In the genomic region with DNA sequence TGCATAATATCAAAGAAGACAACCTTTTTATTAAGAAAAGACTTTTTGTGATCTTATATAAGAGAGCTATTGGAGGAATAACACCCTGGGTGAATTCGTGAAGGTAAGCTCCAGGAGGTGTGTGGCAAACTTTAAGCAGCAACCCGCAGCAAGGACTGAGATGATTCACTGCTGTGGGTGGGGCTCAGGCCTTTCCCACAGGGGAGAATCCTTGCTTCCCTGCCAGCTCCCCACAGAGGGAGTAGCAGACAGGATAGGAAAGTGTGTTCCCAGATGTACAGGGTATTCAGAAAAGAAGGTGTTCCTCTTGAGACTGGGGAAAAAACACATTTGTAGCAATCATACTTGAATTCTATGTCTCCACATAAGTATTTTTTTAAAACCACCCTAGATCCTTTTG, we compare ENCODE assay signal across 1 cellular context.
TF ChIP-seq lines count a peak whose summit lies in the region.

No MANE protein-coding gene starts in this region.

TF ChIP-seq in SK-N-SH treated with all-trans-retinoic acid at 6 μM for 48 hours, 23 proteins besides CTCF, POLR2A, EP300 and RAD21 (continued from another document):
- TF ChIP-seq, protein P1, sequence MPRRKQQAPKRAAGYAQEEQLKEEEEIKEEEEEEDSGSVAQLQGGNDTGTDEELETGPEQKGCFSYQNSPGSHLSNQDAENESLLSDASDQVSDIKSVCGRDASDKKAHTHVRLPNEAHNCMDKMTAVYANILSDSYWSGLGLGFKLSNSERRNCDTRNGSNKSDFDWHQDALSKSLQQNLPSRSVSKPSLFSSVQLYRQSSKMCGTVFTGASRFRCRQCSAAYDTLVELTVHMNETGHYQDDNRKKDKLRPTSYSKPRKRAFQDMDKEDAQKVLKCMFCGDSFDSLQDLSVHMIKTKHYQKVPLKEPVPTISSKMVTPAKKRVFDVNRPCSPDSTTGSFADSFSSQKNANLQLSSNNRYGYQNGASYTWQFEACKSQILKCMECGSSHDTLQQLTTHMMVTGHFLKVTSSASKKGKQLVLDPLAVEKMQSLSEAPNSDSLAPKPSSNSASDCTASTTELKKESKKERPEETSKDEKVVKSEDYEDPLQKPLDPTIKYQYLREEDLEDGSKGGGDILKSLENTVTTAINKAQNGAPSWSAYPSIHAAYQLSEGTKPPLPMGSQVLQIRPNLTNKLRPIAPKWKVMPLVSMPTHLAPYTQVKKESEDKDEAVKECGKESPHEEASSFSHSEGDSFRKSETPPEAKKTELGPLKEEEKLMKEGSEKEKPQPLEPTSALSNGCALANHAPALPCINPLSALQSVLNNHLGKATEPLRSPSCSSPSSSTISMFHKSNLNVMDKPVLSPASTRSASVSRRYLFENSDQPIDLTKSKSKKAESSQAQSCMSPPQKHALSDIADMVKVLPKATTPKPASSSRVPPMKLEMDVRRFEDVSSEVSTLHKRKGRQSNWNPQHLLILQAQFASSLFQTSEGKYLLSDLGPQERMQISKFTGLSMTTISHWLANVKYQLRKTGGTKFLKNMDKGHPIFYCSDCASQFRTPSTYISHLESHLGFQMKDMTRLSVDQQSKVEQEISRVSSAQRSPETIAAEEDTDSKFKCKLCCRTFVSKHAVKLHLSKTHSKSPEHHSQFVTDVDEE (CRISPR knock-in tag; IDR thresholded peaks at IDR 0.05): no peak
- TF ChIP-seq BACH2 (CRISPR knock-in tag; IDR thresholded peaks at IDR 0.05; ENCODE audit: borderline replicate concordance): no peak
- TF ChIP-seq, protein P2, sequence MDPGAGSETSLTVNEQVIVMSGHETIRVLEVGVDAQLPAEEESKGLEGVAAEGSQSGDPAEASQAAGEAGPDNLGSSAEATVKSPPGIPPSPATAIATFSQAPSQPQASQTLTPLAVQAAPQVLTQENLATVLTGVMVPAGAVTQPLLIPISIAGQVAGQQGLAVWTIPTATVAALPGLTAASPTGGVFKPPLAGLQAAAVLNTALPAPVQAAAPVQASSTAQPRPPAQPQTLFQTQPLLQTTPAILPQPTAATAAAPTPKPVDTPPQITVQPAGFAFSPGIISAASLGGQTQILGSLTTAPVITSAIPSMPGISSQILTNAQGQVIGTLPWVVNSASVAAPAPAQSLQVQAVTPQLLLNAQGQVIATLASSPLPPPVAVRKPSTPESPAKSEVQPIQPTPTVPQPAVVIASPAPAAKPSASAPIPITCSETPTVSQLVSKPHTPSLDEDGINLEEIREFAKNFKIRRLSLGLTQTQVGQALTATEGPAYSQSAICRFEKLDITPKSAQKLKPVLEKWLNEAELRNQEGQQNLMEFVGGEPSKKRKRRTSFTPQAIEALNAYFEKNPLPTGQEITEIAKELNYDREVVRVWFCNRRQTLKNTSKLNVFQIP (CRISPR knock-in tag; IDR thresholded peaks at IDR 0.05; ENCODE audit: borderline replicate concordance, low read depth): no peak
- TF ChIP-seq, protein P3, sequence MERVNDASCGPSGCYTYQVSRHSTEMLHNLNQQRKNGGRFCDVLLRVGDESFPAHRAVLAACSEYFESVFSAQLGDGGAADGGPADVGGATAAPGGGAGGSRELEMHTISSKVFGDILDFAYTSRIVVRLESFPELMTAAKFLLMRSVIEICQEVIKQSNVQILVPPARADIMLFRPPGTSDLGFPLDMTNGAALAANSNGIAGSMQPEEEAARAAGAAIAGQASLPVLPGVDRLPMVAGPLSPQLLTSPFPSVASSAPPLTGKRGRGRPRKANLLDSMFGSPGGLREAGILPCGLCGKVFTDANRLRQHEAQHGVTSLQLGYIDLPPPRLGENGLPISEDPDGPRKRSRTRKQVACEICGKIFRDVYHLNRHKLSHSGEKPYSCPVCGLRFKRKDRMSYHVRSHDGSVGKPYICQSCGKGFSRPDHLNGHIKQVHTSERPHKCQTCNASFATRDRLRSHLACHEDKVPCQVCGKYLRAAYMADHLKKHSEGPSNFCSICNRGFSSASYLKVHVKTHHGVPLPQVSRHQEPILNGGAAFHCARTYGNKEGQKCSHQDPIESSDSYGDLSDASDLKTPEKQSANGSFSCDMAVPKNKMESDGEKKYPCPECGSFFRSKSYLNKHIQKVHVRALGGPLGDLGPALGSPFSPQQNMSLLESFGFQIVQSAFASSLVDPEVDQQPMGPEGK (CRISPR knock-in tag; IDR thresholded peaks at IDR 0.05; ENCODE audit: borderline replicate concordance): no peak
